ENCODE assay signal across 8 cellular contexts in the genomic region with DNA sequence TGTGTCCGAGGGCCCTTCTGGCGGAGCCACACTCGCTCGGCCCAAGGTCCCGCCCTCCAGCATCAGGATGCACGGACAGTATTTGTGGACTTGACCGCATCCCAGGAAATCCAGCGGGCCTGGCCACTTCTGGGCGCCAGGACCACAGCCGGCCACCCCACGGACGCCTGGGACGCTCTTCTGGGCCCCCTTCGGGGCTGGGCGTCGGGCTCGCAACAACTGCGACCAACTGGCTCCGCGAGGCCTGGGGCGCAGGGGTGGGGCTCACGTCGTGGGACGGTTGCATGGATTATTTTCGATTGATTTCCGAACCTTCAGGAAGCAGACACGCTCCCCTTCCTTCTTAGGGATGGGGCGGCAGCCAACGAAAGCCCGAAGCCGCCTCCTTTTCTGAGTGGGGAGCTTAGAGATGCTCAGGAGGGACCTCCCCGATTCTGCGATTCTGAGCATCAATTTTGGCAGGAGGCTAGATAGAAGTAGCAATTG. TPM values are rescaled to one million over a fixed set of nuclear protein-coding genes. Genes with fewer than 3 reads are reported as not detected.
DNase-seq lines count a peak whose midpoint lies in the region; ATAC-seq and TF ChIP-seq lines count a peak whose summit lies in the region.

No MANE protein-coding gene starts in this region.

- peaks cover 38% of the 10 kb centered on the region for H3K4me1 Mint-ChIP-seq in activated CD4-positive, alpha-beta T cell treated with anti-CD3 and anti-CD28 coated beads, Interleukin-2, amount 10 ng/mL, durations not matched to agents 24 days and 14 days
- H3K4me1 Mint-ChIP-seq in nephron, result peaks cover 27% of the 10 kb centered on the region

- no peak for DNase-seq in activated CD4-positive, alpha-beta T cell treated with anti-CD3 and anti-CD28 coated beads, Interleukin-2, amount 10 ng/mL, durations not matched to agents 24 days and 14 days
- DNase-seq in HPDE6-E6E7 (ENCODE audit: extremely low spot score), result no peak
- DNase-seq in NK-92 (lab: John Stamatoyannopoulos, UW; ENCODE audit: unreplicated experiment), result no peak

- H3K4me3 ChIP-seq in esophagus (ENCODE audit: low read depth in 1 of 2, low read length in 2 of 2), result peak overlapping the region; percentile 71 to 75

- peaks cover 4% of the 10 kb centered on the region for H3K9me3 Mint-ChIP-seq in activated CD4-positive, alpha-beta T cell treated with anti-CD3 and anti-CD28 coated beads, Interleukin-2, amount 10 ng/mL, durations not matched to agents 24 days and 14 days
- H3K9me3 Mint-ChIP-seq in nephron, result no peaks in the 10 kb centered on the region

- peak overlapping the region; percentile 96 for H3K4me3 Mint-ChIP-seq in activated CD4-positive, alpha-beta T cell treated with anti-CD3 and anti-CD28 coated beads, Interleukin-2, amount 10 ng/mL, durations not matched to agents 24 days and 14 days
- H3K4me3 Mint-ChIP-seq in nephron, result peak overlapping the region; percentile 93 to 97 (median 95)

- peak overlapping the region; percentile 69 to 84 for H3K27ac ChIP-seq in esophagus (ENCODE audit: low read depth in 2 of 2, low read length in 1 of 2)

- no peaks in the 10 kb centered on the region for H3K9me3 ChIP-seq in esophagus (ENCODE audit: control insufficient read depth in 2 of 2, insufficient read depth in 1 of 2, low read depth in 1 of 2, low read length in 1 of 2)

- H3K4me1 ChIP-seq in esophagus (ENCODE audit: control insufficient read depth in 2 of 2, insufficient read depth in 2 of 2, low read length in 1 of 2), result no peaks in the 10 kb centered on the region

- ATAC-seq in GM18909 (IDR thresholded peaks at IDR 0.05; ENCODE audit: poor library complexity, unreplicated experiment) (peak; percentile 31), HG03045 (IDR thresholded peaks at IDR 0.05; ENCODE audit: unreplicated experiment) (peak; percentile 26), GM21576 (IDR thresholded peaks at IDR 0.05; ENCODE audit: unreplicated experiment) (no peak)

- H3K36me3 Mint-ChIP-seq in activated CD4-positive, alpha-beta T cell treated with anti-CD3 and anti-CD28 coated beads, Interleukin-2, amount 10 ng/mL, durations not matched to agents 24 days and 14 days (ENCODE audit: low read depth), result peaks cover 34% of the 10 kb centered on the region
- peaks cover 6% of the 10 kb centered on the region for H3K36me3 Mint-ChIP-seq in nephron (ENCODE audit: low read depth)

- no peak for TF ChIP-seq CTCF in nephron (IDR thresholded peaks at IDR 0.05; ENCODE audit: unreplicated experiment in 3 of 3)

- H3K27ac Mint-ChIP-seq in activated CD4-positive, alpha-beta T cell treated with anti-CD3 and anti-CD28 coated beads, Interleukin-2, amount 10 ng/mL, durations not matched to agents 24 days and 14 days, result peak overlapping the region; percentile 96
- H3K27ac Mint-ChIP-seq in nephron, result peak overlapping the region; percentile 93 to 98 (median 93)

- WGBS in esophagus, 2 donors, result 20 to 25% methylated on average over 33 of the region's 33 CpGs

- H3K27me3 Mint-ChIP-seq in activated CD4-positive, alpha-beta T cell treated with anti-CD3 and anti-CD28 coated beads, Interleukin-2, amount 10 ng/mL, durations not matched to agents 24 days and 14 days, result peaks cover 22% of the 10 kb centered on the region
- peaks cover 14% of the 10 kb centered on the region for H3K27me3 Mint-ChIP-seq in nephron (ENCODE audit: low read depth)

- intact Hi-C loops in activated CD4-positive, alpha-beta T cell treated with anti-CD3 and anti-CD28 coated beads, Interleukin-2, amount 10 ng/mL, durations not matched to agents 24 days and 14 days (cut with micrococcal nuclease), result loop anchor here (1.0 to 5.0 kb wide), 3 partner anchors 14 to 921 kb away; a partner anchor contains a TSS

- H3K36me3 ChIP-seq in esophagus (ENCODE audit: control insufficient read depth in 2 of 2, insufficient read depth in 2 of 2, low read length in 1 of 2), result no peaks in the 10 kb centered on the region

- no peaks in the 10 kb centered on the region for H3K27me3 ChIP-seq in esophagus (ENCODE audit: control insufficient read depth in 1 of 2, insufficient read depth in 2 of 2, low read length in 2 of 2)

RNA-seq across cellular contexts. Expression of a gene that starts 0.5 kb away (rescaled TPM):
- 143 and 149 TPM in 2 replicates for total RNA-seq in activated CD4-positive, alpha-beta T cell treated with anti-CD3 and anti-CD28 coated beads, Interleukin-2, amount 10 ng/mL, durations not matched to agents 24 days and 14 days
- polyA plus RNA-seq in esophagus, result 1 to 10 TPM; 8.9 TPM

RNA-seq across cellular contexts. Expression of a gene that starts 13.6 kb away (rescaled TPM):
- total RNA-seq in activated CD4-positive, alpha-beta T cell treated with anti-CD3 and anti-CD28 coated beads, Interleukin-2, amount 10 ng/mL, durations not matched to agents 24 days and 14 days, result 15.7 and 16.2 TPM in 2 replicates
- 1 to 10 TPM; 2.4 to 4.5 TPM for polyA plus RNA-seq in esophagus
